In the genomic region with DNA sequence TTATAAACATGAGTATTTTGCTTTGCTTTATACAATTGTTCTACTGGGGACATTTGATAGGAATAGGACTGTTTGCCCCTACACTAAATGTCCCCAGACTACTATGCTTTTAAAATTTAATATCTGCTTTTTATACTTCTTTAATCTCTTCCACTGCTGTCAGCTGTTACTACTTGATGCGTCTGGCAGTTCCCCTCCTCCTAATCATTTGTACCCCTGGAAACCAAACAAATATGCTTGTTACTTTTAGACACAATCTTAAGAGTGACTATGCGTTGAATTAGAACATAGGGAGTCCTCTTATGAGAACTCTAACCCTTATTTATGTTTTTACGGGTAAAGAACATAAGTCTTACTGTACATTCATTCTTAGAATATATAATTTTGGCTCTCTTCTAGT, we compare ENCODE assay signal across 27 cellular contexts.
"Had no signal": no experiment of that assay in that cellular context is flagged by ENCODE, and none has a peak within 500 bp of the region (broad histone marks: within the 10 kb centered on the region; RNA-seq: fewer than 3 reads in every experiment).

No MANE protein-coding gene starts in this region.

- ATAC-seq: activated CD8-positive, alpha-beta T cell treated with anti-CD3 and anti-CD28 coated beads for 36 hours; activated naive CD8-positive, alpha-beta T cell treated with anti-CD3 and anti-CD28 coated beads, Interleukin-2, amount 50 U/mL, for 24 hours; activated T-cell treated with anti-CD3 and anti-CD28 coated beads, Interleukin-2, amount 50 U/mL, for 4 hours had no signal

- H3K27me3 ChIP-seq: ascending aorta, cardiac muscle cell had no signal

- DNase-seq: activated B cell treated with CpG ODN at 0.5 μM for 24 hours; activated CD4-positive, alpha-beta memory T cell treated with anti-CD3 and anti-CD28 coated beads for 36 hours; activated CD4-positive, alpha-beta T cell treated with anti-CD3 and anti-CD28 coated beads for 4 hours; activated CD4-positive, alpha-beta T cell treated with anti-CD3 and anti-CD28 coated beads, Interleukin-2, amount 10 ng/mL, durations not matched to agents 24 days and 14 days; activated CD4-positive, alpha-beta T cell treated with anti-CD3 and anti-CD28 coated beads, Interleukin-2, amount 50 U/mL, for 1 hour; activated CD4-positive, alpha-beta T cell treated with anti-CD3 and anti-CD28 coated beads, Interleukin-2, amount 50 U/mL, for 4 hours; activated CD4-positive, CD25-positive, alpha-beta regulatory T cell treated with anti-CD3 and anti-CD28 coated beads, Interleukin-2, amount 50 U/mL, for 72 hours; activated CD8-positive, alpha-beta memory T cell treated with anti-CD3 and anti-CD28 coated beads, Interleukin-2, amount 50 U/mL, for 4 hours; activated CD8-positive, alpha-beta T cell treated with anti-CD3 and anti-CD28 coated beads for 36 hours; activated effector memory CD4-positive, alpha-beta T cell treated with Interleukin-2 at 50 U/mL for 16 hours; activated gamma-delta T cell; activated naive CD4-positive, alpha-beta T cell treated with anti-CD3 and anti-CD28 coated beads, Interleukin-2, amount 10 ng/mL, durations not matched to agents 7 days and 5 days; activated naive CD4-positive, alpha-beta T cell treated with Interleukin-2 at 50 U/mL for 16 hours; activated naive CD8-positive, alpha-beta T cell treated with anti-CD3 and anti-CD28 coated beads, Interleukin-2, amount 10 ng/mL, durations not matched to agents 7 days and 5 days; activated naive CD8-positive, alpha-beta T cell treated with anti-CD3 and anti-CD28 coated beads, Interleukin-2, amount 50 U/mL, for 24 hours; activated T-cell treated with anti-CD3 and anti-CD28 coated beads for 4 hours; activated T-cell treated with anti-CD3 and anti-CD28 coated beads, Interleukin-2, amount 50 U/mL, for 1 hour; activated T-cell treated with anti-CD3 and anti-CD28 coated beads, Interleukin-2, amount 50 U/mL, for 4 hours; amygdala; anterior cingulate cortex; central memory CD4-positive, alpha-beta T cell; T-helper 1 cell; T-helper 2 cell; T-helper 9 cell had no signal

- H3K27ac ChIP-seq: ascending aorta, cardiac muscle cell, VCaP had no signal

- H3K36me3 ChIP-seq: ascending aorta, cardiac muscle cell had no signal

- H3K4me3 ChIP-seq: ascending aorta, cardiac muscle cell had no signal

- H3K4me1 ChIP-seq: ascending aorta had no signal
